8 cellular contexts compared by ENCODE assay signal in the genomic region with DNA sequence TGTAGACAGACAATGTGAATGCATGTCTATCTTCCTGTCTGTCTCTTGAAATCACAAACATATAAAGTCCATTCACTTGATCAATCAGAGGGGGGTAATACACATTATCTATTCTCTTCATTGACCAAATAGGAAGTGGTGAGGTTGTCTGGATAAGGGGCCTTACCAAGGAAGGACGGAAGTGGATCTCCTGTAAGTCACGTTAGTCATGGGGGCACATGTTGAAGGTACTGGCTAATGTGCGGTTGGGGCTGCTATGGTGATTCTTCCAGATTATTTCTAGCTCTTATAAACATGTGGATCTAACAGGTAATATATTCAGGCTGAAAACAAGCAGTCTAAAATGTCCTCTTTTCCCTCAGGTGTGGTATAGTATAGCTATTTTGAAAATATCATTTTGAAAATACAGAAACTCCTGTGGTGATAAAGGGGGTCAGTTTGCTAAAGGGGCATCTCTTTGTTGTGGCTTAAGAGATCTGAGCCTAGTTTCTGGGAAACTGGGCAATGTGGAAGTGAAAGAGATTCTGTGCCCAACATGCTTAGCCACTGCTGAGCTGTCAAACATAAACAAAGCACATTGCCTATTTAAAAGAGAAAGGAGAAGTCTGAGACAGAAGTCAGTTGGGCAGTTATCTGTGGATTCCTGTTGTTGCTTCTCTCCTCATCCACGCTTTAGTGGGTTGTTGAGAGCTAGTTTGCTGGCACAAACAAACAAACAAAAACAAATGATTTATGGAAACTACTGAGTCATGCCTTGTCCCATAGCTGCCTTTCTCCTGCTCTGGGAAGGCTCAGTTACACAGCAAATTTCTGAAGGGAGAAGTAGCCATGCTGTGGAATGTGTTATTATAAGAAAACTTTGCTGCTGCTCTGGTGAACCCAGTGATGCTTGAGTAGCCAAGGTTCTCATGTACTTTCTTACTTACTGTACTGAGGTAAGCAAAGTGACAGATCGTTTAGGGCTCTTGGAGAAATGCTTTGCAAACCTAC.
DNase-seq lines count a peak whose midpoint lies in the region; ATAC-seq, FAIRE-seq and TF ChIP-seq lines count a peak whose summit lies in the region.

No MANE protein-coding gene starts in this region.

- H3K4me1 Mint-ChIP-seq in Calu3 (ENCODE audit: low read depth, unreplicated experiment), result no peaks in the 10 kb centered on the region

- H3K9me2 ChIP-seq in MM.1S (replicated peaks; ENCODE audit: insufficient read depth, low read length), result no peaks in the 10 kb centered on the region

- H3K9me3 Mint-ChIP-seq in Calu3 (ENCODE audit: low read depth, unreplicated experiment), result peaks cover 13% of the 10 kb centered on the region

- H3K4me3 ChIP-seq in MM.1S (ENCODE audit: low read length) (peak overlapping the region; percentile 32; the same call in 1 of the 2 replicates), fibroblast of the aortic adventitia (ENCODE audit: low read depth, low read length) (no peak overlapping the region)

- BruUV-seq in Calu3 (replicated peaks; lab: Mats Ljungman, UMichigan), result no TSS peak

- H3K36me3 ChIP-seq in MM.1S (replicated peaks; ENCODE audit: insufficient read depth, low read length), result no peaks in the 10 kb centered on the region

- H3K27me3 Mint-ChIP-seq in Calu3 (ENCODE audit: unreplicated experiment), result peaks cover 16% of the 10 kb centered on the region

- DNase-seq in H54 (ENCODE audit: insufficient read length, low spot score) (no peak), MM.1S (peak; percentile 88), fibroblast of the aortic adventitia (ENCODE audit: low read depth) (peak; percentile 35), Calu3 (no peak), NCI-H69 (lab: John Stamatoyannopoulos, UW) (no peak), NCI-H146 treated with DMSO at 0.1 percent for 48 hours (lab: John Stamatoyannopoulos, UW; ENCODE audit: unreplicated experiment) (no peak)
- no peak for DNase-seq in stimulated activated CD4-positive, alpha-beta T cell treated with anti-CD3 and anti-CD28 coated beads, Interleukin-4, amount 100 ng/mL, for 1 hour

- H3K27ac Mint-ChIP-seq in Calu3 (ENCODE audit: unreplicated experiment), result no peak overlapping the region

- no peak for TF ChIP-seq POLR2A in H54 (IDR thresholded peaks at IDR 0.05; ENCODE audit: low read depth, low read length)

- no peaks in the 10 kb centered on the region for H4K20me1 ChIP-seq in MM.1S (ENCODE audit: insufficient read depth, low read length)

- TF ChIP-seq CTCF in MM.1S (IDR thresholded peaks at IDR 0.05; ENCODE audit: low read length), result no peak
- no peak for TF ChIP-seq CTCF in fibroblast of the aortic adventitia (IDR thresholded peaks at IDR 0.05; ENCODE audit: insufficient read depth, low read length)
- TF ChIP-seq CTCF in Calu3 (IDR thresholded peaks at IDR 0.05; ENCODE audit: unreplicated experiment), result no peak

- ATAC-seq in GM18499 (IDR thresholded peaks at IDR 0.05; ENCODE audit: insufficient read depth, unreplicated experiment), result peak; percentile 94

- intact Hi-C loops in Calu3 (cut with micrococcal nuclease; ENCODE audit: unreplicated experiment), result no loop called here

- H3K9ac ChIP-seq in MM.1S (ENCODE audit: low read length), result peak overlapping the region; percentile 19; the same call in 1 of the 2 replicates

- peak overlapping the region; percentile 76 for H3K4me2 ChIP-seq in MM.1S (ENCODE audit: low read depth, low read length)

- peak; percentile 92 for FAIRE-seq in H54 (lab: Jason Lieb, UNC)

- no peaks in the 10 kb centered on the region for H3K27me3 ChIP-seq in MM.1S (replicated peaks; ENCODE audit: insufficient read depth, low read length)

- H3K79me2 ChIP-seq in MM.1S (ENCODE audit: low read length), result no peaks in the 10 kb centered on the region

- H3K4me3 Mint-ChIP-seq in Calu3 (ENCODE audit: low read depth, unreplicated experiment), result no peak overlapping the region

- H3K4me1 ChIP-seq in MM.1S (ENCODE audit: low read length), result peaks cover 15% of the 10 kb centered on the region

- H3K27ac ChIP-seq in MM.1S (ENCODE audit: low read length), result peak overlapping the region; percentile 60; the same call in 1 of the 2 replicates

- CTCF ChIA-PET in Calu3 (lab: Charles Lee), result interaction anchor here (0.9 kb wide), 1 partner anchor 10 kb away, joined by 3 read pairs; no protein-coding TSS in a partner anchor

- peak overlapping the region; percentile 73 for H2AFZ ChIP-seq in MM.1S (ENCODE audit: low read length)

- H3F3A ChIP-seq in MM.1S (ENCODE audit: insufficient read depth, low read length), result peaks cover 10% of the 10 kb centered on the region

- H3K9me3 ChIP-seq in MM.1S (replicated peaks; ENCODE audit: insufficient read depth, low read length), result no peaks in the 10 kb centered on the region

- peaks cover 4% of the 10 kb centered on the region for H3K36me3 Mint-ChIP-seq in Calu3 (ENCODE audit: insufficient read depth, unreplicated experiment)

Comparison
In these comparisons a context has a peak if more than half of its experiments do, and no peak if none do; other contexts are left out.
1. DNase-seq: peak in MM.1S (single experiment) and fibroblast of the aortic adventitia (single experiment); none in H54 (single experiment), Calu3 (single experiment), NCI-H69 (single experiment), stimulated activated CD4-positive, alpha-beta T cell treated with anti-CD3 and anti-CD28 coated beads, Interleukin-4, amount 100 ng/mL, for 1 hour (single experiment) and NCI-H146 treated with DMSO at 0.1 percent for 48 hours (single experiment).